ENCODE assay signal across 27 cellular contexts in the genomic region with DNA sequence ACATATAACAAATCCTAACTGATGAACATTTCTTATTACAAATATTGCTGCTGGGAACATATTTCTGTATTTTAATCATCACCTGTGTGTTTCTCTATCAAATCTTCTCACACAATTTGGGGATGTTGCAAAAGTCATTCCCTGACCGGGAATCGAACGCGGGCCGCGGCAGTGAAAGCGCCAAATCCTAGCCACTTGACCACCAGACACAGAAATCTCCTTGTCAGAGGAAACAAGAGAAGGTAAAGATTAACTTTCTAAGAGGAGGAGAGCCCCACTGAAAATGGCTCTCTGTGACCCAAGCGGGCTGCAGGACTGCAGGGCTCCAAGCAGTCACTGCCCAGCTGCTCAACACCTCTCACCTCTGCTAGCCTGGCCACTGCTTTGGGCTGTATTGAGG.
"Had no signal": no experiment of that assay in that cellular context is flagged by ENCODE, and none has a peak within 500 bp of the region (broad histone marks: within the 10 kb centered on the region; RNA-seq: fewer than 3 reads in every experiment).

No MANE protein-coding gene starts in this region.

- H3K27ac ChIP-seq: stomach, suprapubic skin, testis, thoracic aorta, thyroid gland, tibial artery, tibial nerve, transverse colon, upper lobe of left lung, upper lobe of right lung, uterus, vagina had no signal

- H3K27me3 ChIP-seq: testis, thyroid gland, upper lobe of left lung, uterus, vagina had no signal

- H3K36me3 ChIP-seq: stomach, suprapubic skin, thoracic aorta, thyroid gland, tibial artery, tibial nerve, transverse colon, upper lobe of left lung, upper lobe of right lung, uterus, vagina had no signal

- FAIRE-seq: urothelium cell line had no signal

- ATAC-seq: stimulated activated effector memory CD8-positive, alpha-beta T cell treated with anti-CD3 and anti-CD28 coated beads, Interleukin-12 subunit alpha, Interleukin-12 subunit beta, amount 100 ng/mL, for 72 hours; stimulated activated memory B cell treated with anti-CD40 and anti-IgM and Interleukin-4, amounts not matched to agents 10 μg/mL and 1 μg/mL and 100 μg/mL, for 72 hours; stimulated activated naive B cell treated with anti-CD40 and anti-IgM and Interleukin-4, amounts not matched to agents 10 μg/mL and 1 μg/mL and 100 μg/mL, for 72 hours; stimulated activated naive CD8-positive, alpha-beta T cell treated with anti-CD3 and anti-CD28 coated beads, Interleukin-15, amount 100 ng/mL, for 72 hours; stimulated activated naive CD8-positive, alpha-beta T cell treated with anti-CD3 and anti-CD28 coated beads, Interleukin-15, Interleukin-2, amounts not matched to agents 100 U/mL and 50 U/mL, for 24 hours; upper lobe of right lung had no signal

- DNase-seq: stimulated activated CD4-positive, alpha-beta T cell treated with anti-CD3 and anti-CD28 coated beads, Interleukin-2, amount 100 ng/mL, for 48 hours; stimulated activated CD4-positive, alpha-beta T cell treated with anti-CD3 and anti-CD28 coated beads, Interleukin-4, amount 100 ng/mL, for 1 hour; stimulated activated CD4-positive, alpha-beta T cell treated with anti-CD3 and anti-CD28 coated beads, Interleukin-4, amount 100 ng/mL, for 24 hours; stimulated activated CD4-positive, alpha-beta T cell treated with anti-CD3 and anti-CD28 coated beads, Interleukin-4, amount 100 ng/mL, for 4 hours; stimulated activated CD8-positive, alpha-beta memory T cell treated with anti-CD3 and anti-CD28 coated beads, Interleukin-4, amount 100 ng/mL, for 48 hours; stimulated activated naive B cell treated with anti-CD40 and anti-IgM and Interleukin-4, amounts not matched to agents 10 μg/mL and 1 μg/mL and 100 μg/mL, for 72 hours; stimulated activated naive CD4-positive, alpha-beta T cell; stimulated activated naive CD4-positive, alpha-beta T cell treated with Interleukin-2 at 50 U/mL for 16 hours; stimulated activated naive CD8-positive, alpha-beta T cell treated with anti-CD3 and anti-CD28 coated beads, Interleukin-15, amount 100 ng/mL, for 72 hours; stimulated activated naive CD8-positive, alpha-beta T cell treated with anti-CD3 and anti-CD28 coated beads, Interleukin-15, Interleukin-2, amounts not matched to agents 100 U/mL and 50 U/mL, for 24 hours; stomach; substantia nigra; testis; thyroid gland; tibial artery; transverse colon; trophoblast cell; upper lobe of left lung; upper lobe of right lung; uterus had no signal

- H3K9me3 ChIP-seq: suprapubic skin, testis, thoracic aorta, thyroid gland, transverse colon, upper lobe of left lung, upper lobe of right lung, uterus, vagina had no signal

- H3K4me1 ChIP-seq: stomach, suprapubic skin, testis, thyroid gland, tibial artery, tibial nerve, transverse colon, upper lobe of left lung, upper lobe of right lung, uterus, vagina had no signal

- H3K4me3 ChIP-seq: stomach, suprapubic skin, testis, thoracic aorta, thyroid gland, tibial artery, tibial nerve, transverse colon, upper lobe of left lung, upper lobe of right lung, uterus, vagina had no signal
